7 cellular contexts compared by ENCODE assay signal in genomic region chr2:216034065-216034464, GRCh38. TPM values are rescaled to one million over a fixed set of nuclear protein-coding genes. Genes with fewer than 3 reads are reported as not detected.
DNase-seq lines count a peak whose midpoint lies in the region; ATAC-seq and TF ChIP-seq lines count a peak whose summit lies in the region.

No MANE protein-coding gene starts in this region.

- H3K27ac Mint-ChIP-seq in memory B cell, result no peak overlapping the region

- peaks cover 3% of the 10 kb centered on the region for H3K36me3 Mint-ChIP-seq in memory B cell

- no peak overlapping the region for H3K4me3 Mint-ChIP-seq in memory B cell

- ATAC-seq in HG02798 (IDR thresholded peaks at IDR 0.05; ENCODE audit: poor library complexity, unreplicated experiment) (peak; percentile 47), memory B cell (ENCODE audit: low read depth) (peak; percentile 75)

- H3K27me3 Mint-ChIP-seq in memory B cell, result no peaks in the 10 kb centered on the region

- no peaks in the 10 kb centered on the region for H3K9me3 Mint-ChIP-seq in memory B cell

- peak; percentile 31 for DNase-seq in NCI-H345 (lab: John Stamatoyannopoulos, UW)
- peak; percentile 79 for DNase-seq in activated CD4-positive, alpha-beta T cell treated with anti-CD3 and anti-CD28 coated beads, Interleukin-2, amount 50 U/mL, for 1 hour
- peak; percentile 45 to 65 for DNase-seq in dermis microvascular lymphatic vessel endothelial cell (ENCODE audit: low read depth in 2 of 2)
- DNase-seq in memory B cell (ENCODE audit: low spot score in 2 of 2), result peak; percentile 78 to 86
- DNase-seq in stimulated activated CD8-positive, alpha-beta memory T cell treated with anti-CD3 and anti-CD28 coated beads, Interleukin-2, amount 100 ng/mL, for 48 hours (ENCODE audit: low read depth in 2 of 2), result peak; percentile 54 to 75

- H3K4me1 Mint-ChIP-seq in memory B cell, result peaks cover 8% of the 10 kb centered on the region

- TF ChIP-seq CTCF in GM12873 (IDR thresholded peaks at IDR 0.05; ENCODE audit: insufficient read depth, low read depth, low read length, missing control alignments), result peak; percentile 93

RNA-seq across cellular contexts. Expression of gene MREG, which starts 20.7 kb away (rescaled TPM):
- total RNA-seq in dermis microvascular lymphatic vessel endothelial cell, result 1.9 and 3.3 TPM in 2 replicates

RNA-seq across cellular contexts. Expression of gene PECR, which starts 47.5 kb away (rescaled TPM):
- 10.4 and 15.3 TPM in 2 replicates for total RNA-seq in dermis microvascular lymphatic vessel endothelial cell

RNA-seq across cellular contexts. Expression of gene TMEM169, which starts 47.7 kb away (rescaled TPM):
- 0.13 TPM in 2 replicates for total RNA-seq in dermis microvascular lymphatic vessel endothelial cell

Comparison
In these comparisons a context has a peak if more than half of its experiments do, and no peak if none do; other contexts are left out.
1. Peak in every context shown above with its lines: DNase-seq and ATAC-seq.
2. DNase-seq: peak in every context shown above with its lines; median percentile 82 in memory B cell; 79 in activated CD4-positive, alpha-beta T cell treated with anti-CD3 and anti-CD28 coated beads, Interleukin-2, amount 50 U/mL, for 1 hour; 64 in stimulated activated CD8-positive, alpha-beta memory T cell treated with anti-CD3 and anti-CD28 coated beads, Interleukin-2, amount 100 ng/mL, for 48 hours; 55 in dermis microvascular lymphatic vessel endothelial cell; 31 in NCI-H345.